ENCODE assay signal across 20 cellular contexts in the genomic region with DNA sequence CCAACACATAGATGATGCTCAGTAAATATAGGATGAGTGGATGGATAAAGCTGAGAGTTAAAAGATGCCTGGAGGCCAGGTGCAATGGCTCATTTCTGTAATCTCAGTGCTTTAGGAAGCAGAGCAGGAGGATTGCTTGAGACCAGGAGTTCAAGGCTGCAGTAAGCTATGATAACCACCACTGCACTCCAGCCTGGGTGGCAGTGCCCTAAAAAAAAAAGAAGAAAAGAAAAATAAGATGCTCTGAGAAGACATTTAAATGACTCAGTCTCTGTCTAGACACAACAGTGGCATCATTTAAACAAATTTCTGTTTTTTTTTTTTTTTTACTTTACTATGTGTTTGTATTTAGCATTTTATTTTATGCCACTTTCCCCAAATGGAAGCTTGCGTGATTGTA. TPM values are rescaled to one million over a fixed set of nuclear protein-coding genes. Genes with fewer than 3 reads are reported as not detected.
"Had no signal": no experiment of that assay in that cellular context is flagged by ENCODE, and none has a peak within 500 bp of the region (broad histone marks: within the 10 kb centered on the region; RNA-seq: fewer than 3 reads in every experiment).

No MANE protein-coding gene starts in this region.

- ATAC-seq: sciatic nerve had no signal

- DNase-seq: effector CD4-positive, alpha-beta T cell; foreskin melanocyte; head of caudate nucleus; mesendoderm; naive B cell; posterior cingulate gyrus; stimulated activated CD4-positive, alpha-beta T cell treated with anti-CD3 and anti-CD28 coated beads, Interleukin-4, amount 100 ng/mL, for 4 hours; stimulated activated naive CD4-positive, alpha-beta T cell treated with Interleukin-2 at 50 U/mL for 16 hours had no signal

- H3K27me3 Mint-ChIP-seq: naive B cell had no signal

- H3K27ac ChIP-seq: coronary artery, hepatocyte had no signal

- H3K4me3 Mint-ChIP-seq: naive B cell, nephron had no signal

- H3K79me2 ChIP-seq: hepatocyte had no signal

- H3K9me3 Mint-ChIP-seq: naive B cell, nephron had no signal

- H3K4me3 ChIP-seq: coronary artery, hepatocyte had no signal

- H3K27ac Mint-ChIP-seq: nephron had no signal

- H3K4me2 ChIP-seq: hepatocyte had no signal

- H2AFZ ChIP-seq: hepatocyte had no signal

RNA-seq across cellular contexts. Expression of a gene that starts 25.3 kb away (rescaled TPM):
- total RNA-seq: dermis microvascular lymphatic vessel endothelial cell, kidney epithelial cell, liver, lung microvascular endothelial cell, osteoblast, pulmonary artery endothelial cell, sciatic nerve, skeletal muscle tissue, urinary bladder had no signal
- polyA plus RNA-seq: hepatocyte, liver, urinary bladder had no signal

RNA-seq across cellular contexts. Expression of a gene that starts 27.0 kb away (rescaled TPM):
- total RNA-seq: dermis microvascular lymphatic vessel endothelial cell, hepatocyte, kidney epithelial cell, lung microvascular endothelial cell, osteoblast, pulmonary artery endothelial cell had no signal
